8 cellular contexts compared by ENCODE assay signal in the genomic region with DNA sequence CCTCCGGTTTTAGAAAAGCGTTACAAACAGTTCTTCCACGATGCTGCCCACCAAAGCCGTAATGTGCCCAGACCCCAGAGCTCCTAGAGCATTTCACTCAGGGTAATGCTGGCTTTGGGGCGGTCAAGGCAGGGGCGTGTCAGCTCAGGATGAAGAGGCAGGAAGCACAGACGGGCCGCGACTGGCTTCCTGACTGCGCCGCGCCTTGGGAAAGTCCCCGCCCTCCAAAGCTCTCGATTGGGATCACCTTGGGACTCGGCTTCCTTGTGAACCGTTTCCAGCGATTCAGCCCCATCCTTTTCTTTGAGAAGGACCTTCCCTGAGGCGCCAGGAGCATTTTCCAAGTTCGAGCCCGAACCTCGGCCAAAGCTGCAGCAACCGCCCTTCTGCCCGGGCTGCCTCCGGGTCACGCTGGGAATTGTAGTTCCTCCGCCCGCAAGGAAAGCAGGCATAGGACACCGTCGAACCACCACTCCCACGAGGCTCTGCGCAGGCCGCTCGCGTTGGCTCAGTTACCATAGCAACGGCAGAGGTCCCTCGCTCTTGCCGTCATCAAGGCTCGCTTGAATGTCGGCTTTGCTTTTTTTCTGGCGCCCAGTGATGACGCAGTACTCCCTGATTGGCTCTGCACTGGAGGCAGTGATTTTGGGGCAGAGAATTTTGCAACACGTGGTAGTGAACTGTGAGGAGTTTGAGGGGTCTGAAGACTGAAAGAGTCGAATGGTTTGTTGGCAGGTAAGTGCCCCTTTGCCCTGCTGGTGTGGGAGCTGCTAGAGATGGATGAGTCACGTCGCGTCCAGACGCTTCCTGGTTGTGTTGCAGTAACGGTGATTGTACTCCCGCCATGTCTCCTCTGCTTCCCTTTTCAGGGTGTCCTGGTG. TPM values are rescaled to one million over a fixed set of nuclear protein-coding genes. Genes with fewer than 3 reads are reported as not detected.
DNase-seq lines count a peak whose midpoint lies in the region; ATAC-seq and TF ChIP-seq lines count a peak whose summit lies in the region.

A gene with protein sequence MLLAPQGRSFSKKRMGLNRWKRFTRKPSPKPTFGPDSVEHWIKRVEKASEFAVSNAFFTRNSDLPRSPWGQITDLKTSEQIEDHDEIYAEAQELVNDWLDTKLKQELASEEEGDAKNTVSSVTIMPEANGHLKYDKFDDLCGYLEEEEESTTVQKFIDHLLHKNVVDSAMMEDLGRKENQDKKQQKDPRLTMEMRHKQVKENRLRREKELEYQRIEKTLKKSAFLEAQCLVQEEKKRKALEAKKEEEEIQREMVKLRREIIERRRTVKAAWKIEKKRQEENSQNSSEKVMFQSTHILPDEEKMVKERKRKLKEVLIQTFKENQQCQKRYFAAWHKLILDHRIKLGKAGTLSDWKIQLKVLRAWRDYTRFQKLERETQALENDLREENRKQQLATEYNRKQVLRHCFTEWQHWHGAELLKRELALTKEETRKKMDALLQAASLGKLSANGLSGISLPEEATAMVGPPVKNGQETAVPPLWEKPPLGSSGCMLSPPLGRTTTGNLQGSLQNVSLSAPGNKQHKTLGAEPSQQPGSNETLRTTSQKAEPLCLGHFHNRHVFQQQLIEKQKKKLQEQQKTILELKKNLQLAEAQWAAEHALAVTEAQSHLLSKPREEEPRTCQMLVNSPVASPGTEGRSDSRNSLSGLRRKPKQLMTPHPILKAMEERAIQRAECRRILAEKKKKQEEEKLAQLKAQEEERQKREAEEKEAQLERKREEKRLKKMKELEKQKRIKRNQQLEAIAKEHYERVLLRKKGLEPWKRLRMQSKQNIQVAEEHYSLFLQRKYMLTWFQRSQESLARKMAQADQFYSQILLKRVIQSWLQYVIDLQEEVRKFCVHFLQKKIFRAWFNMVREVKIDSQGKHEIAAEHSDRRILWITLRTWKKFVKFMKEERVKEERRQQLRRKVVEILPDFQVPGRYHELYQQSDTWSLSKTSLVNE (minus strand): TSS at position 397 of the 881 bp plus-strand sequence. CDS start 60 bp downstream, at position 337.
A gene (plus strand): TSS at position 608 of the 881 bp plus-strand sequence. CDS start 8,521 bp downstream, outside the sequence.

- intact Hi-C loops in left ventricle myocardium inferior (cut with micrococcal nuclease): no loop called here
- intact Hi-C loops in posterior vena cava (cut with DNase I): no loop called here

- H3K4me3 ChIP-seq in left ventricle myocardium inferior: peak within 1 kb of the TSS; percentile 80

- peak; percentile 92 for ATAC-seq in HG02884 (IDR thresholded peaks at IDR 0.05; ENCODE audit: unreplicated experiment)

- H3K36me3 ChIP-seq in left ventricle myocardium inferior: no peaks in the 10 kb centered on the region

- TF ChIP-seq POLR2A in GM15510 (IDR thresholded peaks at IDR 0.05; ENCODE audit: borderline replicate concordance, extremely low read depth, insufficient read length): peak; percentile 54

- DNase-seq in NCI-H146 treated with DMSO at 0.1 percent for 48 hours (lab: John Stamatoyannopoulos, UW; ENCODE audit: unreplicated experiment) (peak; percentile 99), T-helper 1 cell (peak; percentile 95 to 99 (median 98)), amygdala (lab: John Stamatoyannopoulos, UW) (peak; percentile 86 to 100 (median 98)), left ventricle myocardium inferior (peak; percentile 98), posterior vena cava (ENCODE audit: low spot score) (peak; percentile 99), ureter (ENCODE audit: low spot score) (peak; percentile 99)

- H3K4me1 ChIP-seq in left ventricle myocardium inferior: peaks cover 30% of the 10 kb centered on the region

- peak within 1 kb of the TSS; percentile 88 for H3K27ac ChIP-seq in left ventricle myocardium inferior (replicated peaks)

- no peaks in the 10 kb centered on the region for H3K9me3 ChIP-seq in left ventricle myocardium inferior (replicated peaks)

- no peaks in the 10 kb centered on the region for H3K27me3 ChIP-seq in left ventricle myocardium inferior (ENCODE audit: low read depth)

- no peak for TF ChIP-seq CTCF in left ventricle myocardium inferior (IDR thresholded peaks at IDR 0.05; ENCODE audit: borderline replicate concordance)

RNA-seq across cellular contexts. Expression of the first gene that starts in this region (rescaled TPM):
- total RNA-seq in left ventricle myocardium inferior (0.77 TPM), posterior vena cava (1 to 10 TPM; 2.7 to 3.5 TPM), ureter (16.0 TPM)

RNA-seq across cellular contexts. Expression of the second gene that starts in this region (rescaled TPM):
- total RNA-seq in left ventricle myocardium inferior (4.1 TPM), posterior vena cava (10 to 100 TPM; 16.4 to 16.9 TPM), ureter (41.4 TPM)

Comparison
In these comparisons a context has a peak if more than half of its experiments do, and no peak if none do; other contexts are left out.
1. Peak in every context shown above with its lines: DNase-seq, ATAC-seq, H3K4me3 ChIP-seq and H3K27ac ChIP-seq.